ENCODE assay signal across 12 cellular contexts in the genomic region with DNA sequence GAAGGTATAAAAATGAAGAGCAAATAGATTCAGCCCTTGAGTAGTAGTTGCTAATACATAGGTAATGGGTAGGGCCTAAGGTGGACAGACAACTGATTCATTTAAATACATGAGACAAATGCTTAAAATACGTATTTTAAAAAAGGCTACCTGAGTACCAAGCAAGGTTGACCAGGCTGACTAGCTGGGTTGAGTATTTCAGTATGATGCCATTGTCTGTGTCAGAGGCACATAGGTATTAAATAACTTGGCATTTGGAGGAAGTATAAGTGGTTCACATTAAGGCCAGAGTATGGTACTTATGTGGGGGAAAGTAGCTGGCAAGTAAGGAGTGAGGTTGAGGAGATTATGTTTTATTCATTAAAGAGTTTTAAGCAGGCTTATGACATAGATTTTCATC. TPM values are rescaled to one million over a fixed set of nuclear protein-coding genes. Genes with fewer than 3 reads are reported as not detected.
DNase-seq lines count a peak whose midpoint lies in the region; ATAC-seq and TF ChIP-seq lines count a peak whose summit lies in the region.
"Had no signal": no experiment of that assay in that cellular context is flagged by ENCODE, and none has a peak within 500 bp of the region (broad histone marks: within the 10 kb centered on the region; RNA-seq: fewer than 3 reads in every experiment).

No MANE protein-coding gene starts in this region.

- TF ChIP-seq CTCF in IMR-90 (conservative IDR thresholded peaks at IDR 0.05; ENCODE audit: low read depth, low read length) (no peak), WTC11 (IDR thresholded peaks at IDR 0.05) (no peak)

- no peak for TF ChIP-seq RAD21 in IMR-90 (IDR thresholded peaks at IDR 0.05; ENCODE audit: low read length)

- peaks cover 100% of the 10 kb centered on the region for H3K4me1 ChIP-seq in CD4-positive, alpha-beta memory T cell (ENCODE audit: insufficient read depth, low read length)
- peaks cover 19% of the 10 kb centered on the region for H3K4me1 ChIP-seq in IMR-90 (ENCODE audit: control insufficient read depth, insufficient read depth, low read length)
- H3K4me1 ChIP-seq: Caco-2 had no signal

- H3K27ac Mint-ChIP-seq in CD4-positive, alpha-beta memory T cell = peak overlapping the region; percentile 79 to 96 (median 84)
- H3K27ac Mint-ChIP-seq in immature natural killer cell = peak overlapping the region in 4 of 6 donors; percentile 4 to 58 (median 47)
- no peak overlapping the region for H3K27ac Mint-ChIP-seq in WTC11

- H3K56ac ChIP-seq in IMR-90 (ENCODE audit: extremely low read depth, insufficient read depth, low read length) = no peak overlapping the region

- H3K18ac ChIP-seq in IMR-90 (ENCODE audit: low read depth, low read length) = no peak overlapping the region

- peaks cover 13% of the 10 kb centered on the region for H3K9me1 ChIP-seq in IMR-90 (ENCODE audit: insufficient read depth, low read length)

- CTCF ChIA-PET in CD4-positive, alpha-beta memory T cell (lab: Charles Lee; ENCODE audit: partially characterized antibody) = interaction anchor here (1.4 to 7.0 kb wide), 3 partner anchors 11 to 19 kb away, joined by 4 to 35 read pairs (median 6); a partner anchor contains a TSS
- CTCF ChIA-PET in IMR-90 (lab: Yijun Ruan, JAX) (no interaction called here), WTC11 (lab: Charles Lee) (interaction anchor here (1.4 kb wide), 1 partner anchor 20 kb away, joined by 4 read pairs; no protein-coding TSS in a partner anchor)

- H3K23ac ChIP-seq in IMR-90 (ENCODE audit: low read depth, low read length) = 0 out of 2 replicates have a peak overlapping the region, but pooled peaks have one; percentile 11

- dilution Hi-C loops in IMR-90 (cut with HindIII; ENCODE audit: low sequenced_read_pairs, unreplicated experiment) = no loop called here

- no peak overlapping the region for H4K91ac ChIP-seq in IMR-90 (ENCODE audit: insufficient read depth, low read depth, low read length)

- H3K27ac ChIP-seq in CD4-positive, alpha-beta memory T cell (ENCODE audit: low read depth, low read length) = peak overlapping the region; percentile 42
- H3K27ac ChIP-seq in IMR-90 (ENCODE audit: insufficient read depth, low read length) = no peak overlapping the region
- H3K27ac ChIP-seq: thyroid gland had no signal

- H2AK5ac ChIP-seq in IMR-90 (ENCODE audit: low read depth, low read length) = no peak overlapping the region

- peaks cover 0 to 2% (median 0%) of the 10 kb centered on the region in 8 donors for H3K9me3 Mint-ChIP-seq in CD4-positive, alpha-beta memory T cell
- H3K9me3 Mint-ChIP-seq in immature natural killer cell (no peaks in the 10 kb centered on the region), WTC11 (no peaks in the 10 kb centered on the region)
- H3K9me3 Mint-ChIP-seq: brain had no signal

- no peak overlapping the region for H2BK120ac ChIP-seq in IMR-90 (ENCODE audit: low read depth, low read length)

- H2AK9ac ChIP-seq in IMR-90 (replicated peaks; ENCODE audit: low read depth, low read length, poor library complexity) = no peak overlapping the region

- POLR2A ChIA-PET in CD4-positive, alpha-beta memory T cell (lab: Charles Lee; ENCODE audit: partially characterized antibody) = interaction anchor here (0.7 to 7.4 kb wide), 6 partner anchors 8 to 506 kb away, joined by 3 to 62 read pairs (median 18); a partner anchor contains a TSS
- POLR2A ChIA-PET in IMR-90 (lab: Charles Lee; ENCODE audit: unreplicated experiment) = no interaction called here
- POLR2A ChIA-PET in WTC11 (lab: Charles Lee) = no interaction called here

- no peak overlapping the region for H4K5ac ChIP-seq in IMR-90 (ENCODE audit: low read depth, low read length)

- H2BK15ac ChIP-seq in IMR-90 (ENCODE audit: low read depth, low read length) = 0 out of 3 replicates have a peak overlapping the region, but pooled peaks have one; percentile 65

- H3K36me3 ChIP-seq in CD4-positive, alpha-beta memory T cell (ENCODE audit: insufficient read depth, low read length) = no peaks in the 10 kb centered on the region
- no peaks in the 10 kb centered on the region for H3K36me3 ChIP-seq in IMR-90 (ENCODE audit: control insufficient read depth, insufficient read depth, low read length)
- H3K36me3 ChIP-seq: thyroid gland had no signal

- H3K27me3 ChIP-seq in CD4-positive, alpha-beta memory T cell (ENCODE audit: insufficient read depth, low read length) = no peaks in the 10 kb centered on the region
- no peaks in the 10 kb centered on the region for H3K27me3 ChIP-seq in IMR-90 (ENCODE audit: control insufficient read depth, insufficient read depth, low read length)
- H3K27me3 ChIP-seq: thyroid gland had no signal

- peak overlapping the region in 1 of 2 donors; percentile 7 for H3K4me3 ChIP-seq in CD4-positive, alpha-beta memory T cell (ENCODE audit: low read length in 2 of 2)
- no peak overlapping the region for H3K4me3 ChIP-seq in IMR-90 (ENCODE audit: insufficient read depth, low read depth, low read length)
- H3K4me3 ChIP-seq: thyroid gland had no signal

- H2AFZ ChIP-seq in IMR-90 (replicated peaks; ENCODE audit: low read length, poor library complexity) = no peak overlapping the region

- in situ Hi-C loops in IMR-90 (cut with MboI; ENCODE audit: low sequenced_read_pairs) = no loop called here

- peaks cover 75 to 91% (median 83%) of the 10 kb centered on the region in 4 donors for H3K4me1 Mint-ChIP-seq in CD4-positive, alpha-beta memory T cell
- peaks cover 80 to 96% of the 10 kb centered on the region in 2 donors for H3K4me1 Mint-ChIP-seq in immature natural killer cell
- H3K4me1 Mint-ChIP-seq in WTC11 = peaks cover 35% of the 10 kb centered on the region

- no peak for DNase-seq in CD4-positive, alpha-beta memory T cell
- DNase-seq in IMR-90 (no peak), immature natural killer cell (no peak), NCI-H1048 (lab: John Stamatoyannopoulos, UW) (no peak), WTC11 (ENCODE audit: low spot score) (no peak), NCI-H748 (lab: John Stamatoyannopoulos, UW; ENCODE audit: unreplicated experiment) (no peak)
- DNase-seq: Caco-2, NCI-H187 treated with DMSO at 0.1 percent for 48 hours, thyroid gland had no signal

- peak overlapping the region; percentile 33 to 81 (median 69) for H3K4me3 Mint-ChIP-seq in CD4-positive, alpha-beta memory T cell
- H3K4me3 Mint-ChIP-seq in immature natural killer cell (peak overlapping the region in 1 of 5 donors; percentile 39), WTC11 (no peak overlapping the region)
- H3K4me3 Mint-ChIP-seq: brain had no signal

- H2BK5ac ChIP-seq in IMR-90 (ENCODE audit: low read depth, low read length, poor library complexity, severe bottlenecking) = no peak overlapping the region

- H4K20me1 ChIP-seq in IMR-90 (ENCODE audit: insufficient read depth, low read length) = peaks cover 60% of the 10 kb centered on the region

- no peak overlapping the region for H3K14ac ChIP-seq in IMR-90 (replicated peaks; ENCODE audit: low read depth, low read length)

- peaks cover 0 to 56% of the 10 kb centered on the region in 2 experiments; a peak in 2 of 4 replicates for H3K79me1 ChIP-seq in IMR-90 (ENCODE audit: low read depth in 1 of 2, low read length in 2 of 2)

- no peak overlapping the region for H3K4me2 ChIP-seq in IMR-90 (ENCODE audit: low read depth, low read length)

- intact Hi-C loops in CD4-positive, alpha-beta memory T cell (cut with micrococcal nuclease) = loop anchor here (1.0 kb wide), 1 partner anchor 10 kb away; no protein-coding TSS in a partner anchor
- intact Hi-C loops in IMR-90 (cut with micrococcal nuclease) = no loop called here

- no peak overlapping the region for H4K8ac ChIP-seq in IMR-90 (ENCODE audit: low read depth in 2 of 2, low read length in 2 of 2)

- ATAC-seq in GM21390 (IDR thresholded peaks at IDR 0.05; ENCODE audit: unreplicated experiment) (peak; percentile 1), IMR-90 (ENCODE audit: low read depth) (no peak), GM18511 (IDR thresholded peaks at IDR 0.05; ENCODE audit: unreplicated experiment) (no peak), WTC11 (no peak)

- no peaks in the 10 kb centered on the region for H3K27me3 Mint-ChIP-seq in CD4-positive, alpha-beta memory T cell
- H3K27me3 Mint-ChIP-seq in immature natural killer cell (ENCODE audit: low read depth in 3 of 3) (no peaks in the 10 kb centered on the region), WTC11 (ENCODE audit: low read depth) (no peaks in the 10 kb centered on the region)
- H3K27me3 Mint-ChIP-seq: brain had no signal

- no peak overlapping the region for H3K9ac ChIP-seq in IMR-90 (ENCODE audit: low read depth, low read length)

- H3K36me3 Mint-ChIP-seq in CD4-positive, alpha-beta memory T cell = no peaks in the 10 kb centered on the region
- H3K36me3 Mint-ChIP-seq in immature natural killer cell (no peaks in the 10 kb centered on the region), WTC11 (no peaks in the 10 kb centered on the region)
- H3K36me3 Mint-ChIP-seq: brain had no signal

- H3K9me3 ChIP-seq in CD4-positive, alpha-beta memory T cell (ENCODE audit: control insufficient read depth in 1 of 2, low read length in 2 of 2) = no peaks in the 10 kb centered on the region
- H3K9me3 ChIP-seq in IMR-90 (ENCODE audit: control insufficient read depth, insufficient read depth, low read length) = no peaks in the 10 kb centered on the region
- H3K9me3 ChIP-seq: Caco-2, thyroid gland had no signal

- H3K4ac ChIP-seq in IMR-90 (ENCODE audit: low read depth, low read length) = no peak overlapping the region

- TF ChIP-seq POLR2A in IMR-90 (IDR thresholded peaks at IDR 0.05; ENCODE audit: low read depth, low read length) = no peak

- no TSS peak for BruUV-seq in IMR-90 (replicated peaks; lab: Mats Ljungman, UMichigan)

- no peak overlapping the region for H2BK20ac ChIP-seq in IMR-90 (ENCODE audit: low read depth, low read length)

- WGBS in IMR-90 (ENCODE audit: extremely low coverage in 2 of 2, insufficient read length in 1 of 2), 2 experiments = no CpG with 5 or more reads among the region's 1 CpG

TF ChIP-seq in IMR-90, 13 proteins besides CTCF, POLR2A, EP300 and RAD21 (continues in another document):
- no peak for TF ChIP-seq MXI1 (IDR thresholded peaks at IDR 0.05; ENCODE audit: borderline replicate concordance, low read depth, low read length)
- no peak for TF ChIP-seq CEBPB (IDR thresholded peaks at IDR 0.05; ENCODE audit: low read depth, low read length)
- no peak for TF ChIP-seq RFX5 (IDR thresholded peaks at IDR 0.05; ENCODE audit: low read depth, low read length)

TF ChIP-seq in WTC11, 78 proteins besides CTCF, POLR2A, EP300 and RAD21 (continues in another document):
- TF ChIP-seq GRHL2 (CRISPR knock-in tag; IDR thresholded peaks at IDR 0.05; ENCODE audit: insufficient replicate concordance, severe bottlenecking) (no peak), ETV6 (CRISPR knock-in tag; IDR thresholded peaks at IDR 0.05) (no peak), NR1H2 (CRISPR knock-in tag; IDR thresholded peaks at IDR 0.05) (no peak), NFYB (CRISPR knock-in tag; conservative IDR thresholded peaks at IDR 0.05; ENCODE audit: low read depth) (no peak)

RNA-seq across cellular contexts. Expression of a gene that starts 19.4 kb away (rescaled TPM):
- 10 to 100 TPM; 56.9 to 63.8 TPM for total RNA-seq in CD4-positive, alpha-beta memory T cell
- 10 to 100 TPM; 53.5 to 57.6 TPM for polyA plus RNA-seq in CD4-positive, alpha-beta memory T cell
- total RNA-seq in IMR-90 (2012; rRNA removed) (297 and 467 TPM in 2 replicates), WTC11 (2021) (10.3 to 13.3 TPM (median 11.3 TPM) in 3 replicates)
- polyA plus RNA-seq in IMR-90 (2012; rRNA removed) (82.8 and 89.0 TPM in 2 replicates), immature natural killer cell (10 to 100 TPM; 42.7 to 47.4 (median 47.3) TPM)
- 23.2 and 34.7 TPM in 2 replicates for polyA plus RNA-seq in IMR-90 (2012; cell fraction: cytosol; rRNA removed)
- polyA plus RNA-seq in IMR-90 (2012; cell fraction: nucleus; rRNA removed; ENCODE audit: low replicate concordance) = 11.9 and 86.4 TPM in 2 replicates
